1 cellular context compared by ENCODE assay signal in the genomic region with DNA sequence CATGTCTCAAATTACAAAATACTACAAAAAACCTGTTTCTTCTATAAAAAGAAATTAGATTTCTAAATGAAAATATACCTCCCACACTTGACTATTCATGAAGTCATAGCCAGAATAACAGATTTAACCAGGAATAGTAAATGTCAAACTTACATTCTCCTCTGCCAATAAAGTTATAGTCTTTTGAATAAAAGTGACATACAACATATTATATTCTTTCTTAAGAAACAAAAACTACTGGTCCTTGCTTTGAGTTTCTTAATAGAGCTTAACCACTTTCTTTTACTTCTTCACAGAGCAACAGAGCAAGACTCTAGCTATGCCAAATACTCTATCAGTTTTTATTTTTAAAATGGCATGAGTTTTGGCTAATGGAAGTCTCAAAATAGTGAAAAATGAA.
A peak's percentile ranks its signal among the peaks of the same experiment; 100 is the strongest.
TF ChIP-seq lines count a peak whose summit lies in the region.

No MANE protein-coding gene starts in this region.

TF ChIP-seq in K562, 482 proteins besides CTCF, POLR2A, EP300 and RAD21 (continued from another document):
- TF ChIP-seq, protein P1, sequence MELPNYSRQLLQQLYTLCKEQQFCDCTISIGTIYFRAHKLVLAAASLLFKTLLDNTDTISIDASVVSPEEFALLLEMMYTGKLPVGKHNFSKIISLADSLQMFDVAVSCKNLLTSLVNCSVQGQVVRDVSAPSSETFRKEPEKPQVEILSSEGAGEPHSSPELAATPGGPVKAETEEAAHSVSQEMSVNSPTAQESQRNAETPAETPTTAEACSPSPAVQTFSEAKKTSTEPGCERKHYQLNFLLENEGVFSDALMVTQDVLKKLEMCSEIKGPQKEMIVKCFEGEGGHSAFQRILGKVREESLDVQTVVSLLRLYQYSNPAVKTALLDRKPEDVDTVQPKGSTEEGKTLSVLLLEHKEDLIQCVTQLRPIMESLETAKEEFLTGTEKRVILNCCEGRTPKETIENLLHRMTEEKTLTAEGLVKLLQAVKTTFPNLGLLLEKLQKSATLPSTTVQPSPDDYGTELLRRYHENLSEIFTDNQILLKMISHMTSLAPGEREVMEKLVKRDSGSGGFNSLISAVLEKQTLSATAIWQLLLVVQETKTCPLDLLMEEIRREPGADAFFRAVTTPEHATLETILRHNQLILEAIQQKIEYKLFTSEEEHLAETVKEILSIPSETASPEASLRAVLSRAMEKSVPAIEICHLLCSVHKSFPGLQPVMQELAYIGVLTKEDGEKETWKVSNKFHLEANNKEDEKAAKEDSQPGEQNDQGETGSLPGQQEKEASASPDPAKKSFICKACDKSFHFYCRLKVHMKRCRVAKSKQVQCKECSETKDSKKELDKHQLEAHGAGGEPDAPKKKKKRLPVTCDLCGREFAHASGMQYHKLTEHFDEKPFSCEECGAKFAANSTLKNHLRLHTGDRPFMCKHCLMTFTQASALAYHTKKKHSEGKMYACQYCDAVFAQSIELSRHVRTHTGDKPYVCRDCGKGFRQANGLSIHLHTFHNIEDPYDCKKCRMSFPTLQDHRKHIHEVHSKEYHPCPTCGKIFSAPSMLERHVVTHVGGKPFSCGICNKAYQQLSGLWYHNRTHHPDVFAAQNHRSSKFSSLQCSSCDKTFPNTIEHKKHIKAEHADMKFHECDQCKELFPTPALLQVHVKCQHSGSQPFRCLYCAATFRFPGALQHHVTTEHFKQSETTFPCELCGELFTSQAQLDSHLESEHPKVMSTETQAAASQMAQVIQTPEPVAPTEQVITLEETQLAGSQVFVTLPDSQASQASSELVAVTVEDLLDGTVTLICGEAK (IDR thresholded peaks at IDR 0.05) = peak; percentile 82
- TF ChIP-seq, protein P1 (CRISPR knock-in tag; IDR thresholded peaks at IDR 0.05) = no peak
- TF ChIP-seq C11orf30 (IDR thresholded peaks at IDR 0.05; ENCODE audit: low read depth) = no peak
- TF ChIP-seq, protein P2, sequence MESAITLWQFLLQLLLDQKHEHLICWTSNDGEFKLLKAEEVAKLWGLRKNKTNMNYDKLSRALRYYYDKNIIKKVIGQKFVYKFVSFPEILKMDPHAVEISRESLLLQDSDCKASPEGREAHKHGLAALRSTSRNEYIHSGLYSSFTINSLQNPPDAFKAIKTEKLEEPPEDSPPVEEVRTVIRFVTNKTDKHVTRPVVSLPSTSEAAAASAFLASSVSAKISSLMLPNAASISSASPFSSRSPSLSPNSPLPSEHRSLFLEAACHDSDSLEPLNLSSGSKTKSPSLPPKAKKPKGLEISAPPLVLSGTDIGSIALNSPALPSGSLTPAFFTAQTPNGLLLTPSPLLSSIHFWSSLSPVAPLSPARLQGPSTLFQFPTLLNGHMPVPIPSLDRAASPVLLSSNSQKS (CRISPR knock-in tag; IDR thresholded peaks at IDR 0.05) = no peak
- no peak for TF ChIP-seq SRSF7 (optimal IDR thresholded peaks at IDR 0.05; ENCODE audit: low read depth, low read length)
